ENCODE assay signal across 11 cellular contexts in genomic region chr12:31876568-31877424, GRCh38.
DNase-seq lines count a peak whose midpoint lies in the region; ATAC-seq and TF ChIP-seq lines count a peak whose summit lies in the region.
"Had no signal": no experiment of that assay in that cellular context is flagged by ENCODE, and none has a peak within 500 bp of the region (broad histone marks: within the 10 kb centered on the region; RNA-seq: fewer than 3 reads in every experiment).

No MANE protein-coding gene starts in this region.

- H3K9me2 ChIP-seq in OCI-LY7 (ENCODE audit: insufficient read depth, low read length) = no peaks in the 10 kb centered on the region

- BruUV-seq in OCI-LY7 (replicated peaks; lab: Mats Ljungman, UMichigan) = no TSS peak

- no peaks in the 10 kb centered on the region for H3K27me3 ChIP-seq in smooth muscle cell (ENCODE audit: low read depth)
- H3K27me3 ChIP-seq: uterus had no signal

- H3K79me2 ChIP-seq in OCI-LY7 (ENCODE audit: insufficient read depth, low read depth, low read length) = peaks cover 3% of the 10 kb centered on the region; the same call in 1 of the 2 replicates
- H3K79me2 ChIP-seq in smooth muscle cell (ENCODE audit: low read depth) = no peaks in the 10 kb centered on the region

- H3K4me1 ChIP-seq in OCI-LY7 (ENCODE audit: insufficient read depth, low read length, poor library complexity, severe bottlenecking) (peaks cover 45% of the 10 kb centered on the region), smooth muscle cell (ENCODE audit: low read depth) (no peaks in the 10 kb centered on the region)
- H3K4me1 ChIP-seq: uterus had no signal

- peak overlapping the region; percentile 60 for H3K27ac Mint-ChIP-seq in activated CD4-positive, alpha-beta T cell treated with anti-CD3 and anti-CD28 coated beads, Interleukin-2, amount 10 ng/mL, durations not matched to agents 7 days and 5 days

- CTCF ChIA-PET in activated CD4-positive, alpha-beta T cell treated with anti-CD3 and anti-CD28 coated beads, Interleukin-2, amount 10 ng/mL, durations not matched to agents 7 days and 5 days (lab: Charles Lee) = interaction anchor here (0.6 to 1.5 kb wide), 3 partner anchors 12 to 62 kb away, joined by 3 to 5 read pairs (median 4); no protein-coding TSS in a partner anchor
- CTCF ChIA-PET in OCI-LY7 (lab: Charles Lee; ENCODE audit: unreplicated experiment) = no interaction called here

- H3K9me3 ChIP-seq in OCI-LY7 (ENCODE audit: low read length) (peaks cover 6% of the 10 kb centered on the region; the same call in 1 of the 2 replicates), smooth muscle cell (replicated peaks; ENCODE audit: low read depth) (no peaks in the 10 kb centered on the region)
- H3K9me3 ChIP-seq: uterus had no signal

- 11% methylated on average over 13 of the region's 13 CpGs for WGBS in smooth muscle cell (ENCODE audit: low lambda C conversion rate)

- ATAC-seq in HG02970 (IDR thresholded peaks at IDR 0.05; ENCODE audit: low FRiP score, unreplicated experiment) = no peak

- H3K36me3 ChIP-seq in OCI-LY7 (ENCODE audit: insufficient read depth, low read length) (peaks cover 31% of the 10 kb centered on the region), smooth muscle cell (ENCODE audit: low read depth) (no peaks in the 10 kb centered on the region)
- H3K36me3 ChIP-seq: uterus had no signal

- no peak overlapping the region for H3K4me3 Mint-ChIP-seq in activated CD4-positive, alpha-beta T cell treated with anti-CD3 and anti-CD28 coated beads, Interleukin-2, amount 10 ng/mL, durations not matched to agents 7 days and 5 days

- no peaks in the 10 kb centered on the region for H3K27me3 Mint-ChIP-seq in activated CD4-positive, alpha-beta T cell treated with anti-CD3 and anti-CD28 coated beads, Interleukin-2, amount 10 ng/mL, durations not matched to agents 7 days and 5 days

- peaks cover 26% of the 10 kb centered on the region for H3K4me1 Mint-ChIP-seq in activated CD4-positive, alpha-beta T cell treated with anti-CD3 and anti-CD28 coated beads, Interleukin-2, amount 10 ng/mL, durations not matched to agents 7 days and 5 days

- POLR2A ChIA-PET in activated CD4-positive, alpha-beta T cell treated with anti-CD3 and anti-CD28 coated beads, Interleukin-2, amount 10 ng/mL, durations not matched to agents 7 days and 5 days (lab: Charles Lee) = no interaction called here
- POLR2A ChIA-PET in OCI-LY7 (lab: Charles Lee) = interaction anchor here (0.6 to 4.5 kb wide), 7 partner anchors 8 to 238 kb away, joined by 3 to 19 read pairs (median 9); no protein-coding TSS in a partner anchor

- H3K9me3 Mint-ChIP-seq in activated CD4-positive, alpha-beta T cell treated with anti-CD3 and anti-CD28 coated beads, Interleukin-2, amount 10 ng/mL, durations not matched to agents 7 days and 5 days = peaks cover 35% of the 10 kb centered on the region

- H4K20me1 ChIP-seq in OCI-LY7 (ENCODE audit: insufficient read depth, low read length) = no peaks in the 10 kb centered on the region
- no peaks in the 10 kb centered on the region for H4K20me1 ChIP-seq in smooth muscle cell (ENCODE audit: low read depth)

- H3K27ac ChIP-seq in OCI-LY7 (ENCODE audit: low read depth, low read length, poor library complexity, severe bottlenecking) = peak overlapping the region; percentile 54
- peak overlapping the region; percentile 28 for H3K27ac ChIP-seq in smooth muscle cell (ENCODE audit: low read depth)
- H3K27ac ChIP-seq: C4-2B, uterus had no signal

- H3F3A ChIP-seq in smooth muscle cell (ENCODE audit: low read depth) = no peaks in the 10 kb centered on the region

- no peak for DNase-seq in activated CD4-positive, alpha-beta T cell treated with anti-CD3 and anti-CD28 coated beads, Interleukin-2, amount 10 ng/mL, durations not matched to agents 7 days and 5 days
- no peak for DNase-seq in activated CD4-positive, alpha-beta T cell treated with anti-CD3 and anti-CD28 coated beads, Interleukin-2, amount 50 U/mL, for 4 hours
- peak; percentile 59 for DNase-seq in OCI-LY7 (ENCODE audit: low spot score)
- DNase-seq in germinal center (ENCODE audit: low spot score) = peak; percentile 56
- no peak for DNase-seq in smooth muscle cell (lab: John Stamatoyannopoulos, UW; ENCODE audit: unreplicated experiment)
- no peak for DNase-seq in midbrain (lab: John Stamatoyannopoulos, UW)
- no peak for DNase-seq in NCI-H2227 (lab: John Stamatoyannopoulos, UW; ENCODE audit: unreplicated experiment)
- DNase-seq: stimulated activated CD4-positive, alpha-beta T cell treated with anti-CD3 and anti-CD28 coated beads, Interleukin-2, amount 100 ng/mL, for 24 hours; uterus had no signal

- H3K36me3 Mint-ChIP-seq in activated CD4-positive, alpha-beta T cell treated with anti-CD3 and anti-CD28 coated beads, Interleukin-2, amount 10 ng/mL, durations not matched to agents 7 days and 5 days (ENCODE audit: low read depth) = peaks cover 43% of the 10 kb centered on the region

- H3K9ac ChIP-seq in smooth muscle cell (ENCODE audit: low read depth) = no peak overlapping the region

- H3K4me3 ChIP-seq in OCI-LY7 (ENCODE audit: low read depth, low read length, poor library complexity, severe bottlenecking) (no peak overlapping the region), smooth muscle cell (no peak overlapping the region)
- H3K4me3 ChIP-seq: uterus had no signal

- intact Hi-C loops in OCI-LY7 (cut with micrococcal nuclease; ENCODE audit: unreplicated experiment) = no loop called here

- TF ChIP-seq CTCF in OCI-LY7 (conservative IDR thresholded peaks at IDR 0.05; ENCODE audit: low read length) (no peak), smooth muscle cell (IDR thresholded peaks at IDR 0.05; ENCODE audit: borderline replicate concordance, insufficient read depth, poor library complexity, severe bottlenecking) (no peak)

- H2AFZ ChIP-seq in OCI-LY7 (ENCODE audit: low read length) = peak overlapping the region; percentile 37; the same call in 1 of the 2 replicates
- peak overlapping the region; percentile 50 for H2AFZ ChIP-seq in smooth muscle cell (ENCODE audit: low read depth)

- H3K4me2 ChIP-seq in OCI-LY7 (ENCODE audit: low read length) (peak overlapping the region; percentile 28), smooth muscle cell (no peak overlapping the region)

Comparison
In these comparisons a context has a peak if more than half of its experiments do, and no peak if none do; other contexts are left out.
1. DNase-seq: peak in OCI-LY7 (single experiment) and germinal center (single experiment); none in activated CD4-positive, alpha-beta T cell treated with anti-CD3 and anti-CD28 coated beads, Interleukin-2, amount 10 ng/mL, durations not matched to agents 7 days and 5 days (single experiment), activated CD4-positive, alpha-beta T cell treated with anti-CD3 and anti-CD28 coated beads, Interleukin-2, amount 50 U/mL, for 4 hours (0 of 2), smooth muscle cell (single experiment), midbrain (single experiment) and NCI-H2227 (single experiment).